Comparison of ENCODE assay signal across 8 cellular contexts in genomic region chr19:1438933-1439358, GRCh38. TPM values are rescaled to one million over a fixed set of nuclear protein-coding genes. Genes with fewer than 3 reads are reported as not detected.
DNase-seq lines count a peak whose midpoint lies in the region; ATAC-seq, FAIRE-seq and TF ChIP-seq lines count a peak whose summit lies in the region.

No MANE protein-coding gene starts in this region.

- intact Hi-C loops in K562 (cut with micrococcal nuclease) (no loop called here), mucosa of descending colon (cut with DNase I, micrococcal nuclease) (no loop called here)

- TF ChIP-seq POLR2A in A549 (IDR thresholded peaks at IDR 0.05; ENCODE audit: low read length) = no peak
- TF ChIP-seq POLR2A in K562 (conservative IDR thresholded peaks at IDR 0.05) = no peak

- in situ Hi-C loops in K562 (cut with MboI) = no loop called here

- H3K4me2 ChIP-seq in A549 = peak overlapping the region; percentile 90
- H3K4me2 ChIP-seq in K562 (ENCODE audit: insufficient read depth, low read length) = peak overlapping the region; percentile 97

- H3K4me3 ChIP-seq in A549 = peak overlapping the region; percentile 93
- peak overlapping the region; percentile 70 for H3K4me3 ChIP-seq in K562
- H3K4me3 ChIP-seq in mucosa of descending colon = peak overlapping the region; percentile 90

- no peak overlapping the region for H2AFZ ChIP-seq in K562 (ENCODE audit: low read depth, low read length)

- 1% methylated on average over 8 of the region's 27 CpGs for WGBS in A549 (ENCODE audit: missing lambda C conversion rate)
- WGBS in K562 (ENCODE audit: insufficient coverage, low coverage, missing lambda C conversion rate) = 0% methylated on average over 12 of the region's 27 CpGs

- TF ChIP-seq CTCF in A549 (IDR thresholded peaks at IDR 0.05) = no peak
- TF ChIP-seq CTCF in K562 (IDR thresholded peaks at IDR 0.05 in 2 of 3, conservative IDR thresholded peaks at IDR 0.05 in 1 of 3; ENCODE audit: insufficient read depth in 2 of 3, low read depth in 1 of 3, low read length in 3 of 3) = no peak
- TF ChIP-seq CTCF in mucosa of descending colon (IDR thresholded peaks at IDR 0.05) = no peak
- no peak for TF ChIP-seq CTCF in D721Med (IDR thresholded peaks at IDR 0.05; ENCODE audit: insufficient read depth, missing control alignments)

- peak in 1 of 2 experiments; percentile 4; a peak in 3 of 6 replicates for ATAC-seq in A549
- peak; percentile 2 for ATAC-seq in HG03039 (IDR thresholded peaks at IDR 0.05; ENCODE audit: unreplicated experiment)
- peak; percentile 0; the same call in 1 of the 3 replicates for ATAC-seq in K562
- ATAC-seq in mucosa of descending colon = no peak
- no peak for ATAC-seq in HG02759 (IDR thresholded peaks at IDR 0.05; ENCODE audit: unreplicated experiment)

- H3K9me3 ChIP-seq in A549 (no peaks in the 10 kb centered on the region), K562 (replicated peaks; ENCODE audit: control insufficient read depth, insufficient read depth, low read depth, low read length) (no peaks in the 10 kb centered on the region), mucosa of descending colon (no peaks in the 10 kb centered on the region)

- CTCF ChIA-PET in A549 (lab: Yijun Ruan, JAX) (interaction anchor here (0.9 to 1.7 kb wide), 2 partner anchors 18 to 38 kb away, joined by 3 to 4 read pairs; no protein-coding TSS in a partner anchor), K562 (lab: Yijun Ruan, JAX; ENCODE audit: low intra/inter-chr PET ratio) (no interaction called here)

- BruUV-seq in K562 (replicated peaks; lab: Mats Ljungman, UMichigan) = no TSS peak

- DNase-seq in A549 (ENCODE audit: low read depth in 1 of 2, low spot score in 1 of 2) (no peak), K562 (ENCODE audit: extremely low read depth in 1 of 4, low spot score in 3 of 4) (peak in 1 of 4 experiments; percentile 56), mucosa of descending colon (no peak), NCI-H1048 (lab: John Stamatoyannopoulos, UW) (no peak), D721Med (ENCODE audit: insufficient read length, low spot score) (no peak), DMS79 treated with DMSO at 0.1 percent for 48 hours (lab: John Stamatoyannopoulos, UW) (no peak)

- peaks cover 52% of the 10 kb centered on the region for H3K79me2 ChIP-seq in K562 (ENCODE audit: control insufficient read depth, insufficient read depth, low read length)

- peaks cover 57% of the 10 kb centered on the region for H3K36me3 ChIP-seq in K562 (ENCODE audit: control insufficient read depth, insufficient read depth, low read length)
- H3K36me3 ChIP-seq in mucosa of descending colon (ENCODE audit: low read depth) = peaks cover 9% of the 10 kb centered on the region

- H3K27me3 ChIP-seq in K562 (ENCODE audit: control insufficient read depth in 2 of 2, insufficient read depth in 2 of 2, low read length in 2 of 2) = no peaks in the 10 kb centered on the region

- H3K4me1 ChIP-seq in A549 (peaks cover 33% of the 10 kb centered on the region), K562 (replicated peaks in 1 of 2; ENCODE audit: control insufficient read depth in 2 of 2, insufficient read depth in 2 of 2, low read length in 2 of 2) (peaks cover 47 to 88% of the 10 kb centered on the region in 2 experiments), mucosa of descending colon (ENCODE audit: low read depth) (peaks cover 20% of the 10 kb centered on the region)

- POLR2A ChIA-PET in A549 (lab: Yijun Ruan, JAX) (no interaction called here), K562 (lab: Yijun Ruan, JAX) (interaction anchor here (0.7 to 1.1 kb wide), 2 partner anchors 14 to 19 kb away, joined by 3 read pairs; no protein-coding TSS in a partner anchor)

- H3K27ac ChIP-seq in A549 = peak overlapping the region; percentile 93 to 99
- H3K27ac ChIP-seq in K562 (ENCODE audit: extremely low read depth, low read depth, low read length) = peak overlapping the region; percentile 90

- H3K9me1 ChIP-seq in K562 (ENCODE audit: control insufficient read depth, insufficient read depth, low read length) = no peaks in the 10 kb centered on the region

- peaks cover 35% of the 10 kb centered on the region for H4K20me1 ChIP-seq in K562 (replicated peaks; ENCODE audit: control insufficient read depth, insufficient read depth, low read length)

- TF ChIP-seq EP300 in A549 (IDR thresholded peaks at IDR 0.05) (no peak), K562 (IDR thresholded peaks at IDR 0.05; ENCODE audit: low read length) (no peak)

- peak overlapping the region; percentile 93 to 100 for H3K9ac ChIP-seq in K562 (ENCODE audit: insufficient read depth in 1 of 2, low read depth in 2 of 2, low read length in 2 of 2)

- TF ChIP-seq RAD21 in A549 (conservative IDR thresholded peaks at IDR 0.05 in 1 of 2, IDR thresholded peaks at IDR 0.05 in 1 of 2) = no peak
- TF ChIP-seq RAD21 in K562 (CRISPR knock-in tag; conservative IDR thresholded peaks at IDR 0.05 in 1 of 2, IDR thresholded peaks at IDR 0.05 in 1 of 2) = no peak

- FAIRE-seq in A549 (lab: Jason Lieb, UNC) = no peak
- no peak for FAIRE-seq in K562 (lab: Jason Lieb, UNC)
- FAIRE-seq in D721Med (lab: Jason Lieb, UNC) = no peak

RNA-seq across cellular contexts. Expression of gene RPS15, which starts 0.8 kb away (rescaled TPM):
- polyA plus RNA-seq in A549 (2011; rRNA removed) = 485 and 525 TPM in 2 replicates
- 2,687 and 2,770 TPM in 2 replicates for polyA plus RNA-seq in A549 (2012; cell fraction: cytosol; rRNA removed)
- 2,142 and 3,339 TPM in 2 replicates for polyA plus RNA-seq in A549 (2012; cell fraction: nucleus; rRNA removed)
- 1,370 to 1,458 TPM (median 1,378 TPM) in 3 replicates for polyA plus RNA-seq in A549 (2017; fragmentation: RNase III; extraction: RNeasy Plus Mini Kit Qiagen cat#74134 plus additional on column Dnase treatment)
- 298 and 489 TPM in 2 replicates for polyA minus RNA-seq in A549 (2011; rRNA and poly(A)+ RNA removed)
- total RNA-seq in K562 (2011; cell fraction: chromatin; rRNA removed; ENCODE audit: low replicate concordance) = 72.0 and 238 TPM in 2 replicates
- 545 and 547 TPM in 2 replicates for total RNA-seq in K562 (2011; cell fraction: nucleolus; rRNA removed)
- 383 and 585 TPM in 2 replicates for total RNA-seq in K562 (2011; cell fraction: nucleoplasm; rRNA removed)
- 2,649 and 2,867 TPM in 2 replicates for total RNA-seq in K562 (2014; rRNA removed)
- 407 and 630 TPM in 2 replicates for total RNA-seq in K562 (2014; rRNA removed; fragmentation: Illumina TruSeq; extraction: Trizol)
- 1,267 and 1,272 TPM in 2 replicates for total RNA-seq in K562 (2015; rRNA removed; fragmentation: Illumina TruSeq; extraction: Trizol)
- 2,126 and 2,254 TPM in 2 replicates for total RNA-seq in K562 (2021)
- 957 and 1,566 TPM in 2 replicates for polyA plus RNA-seq in K562 (2011; rRNA removed)
- polyA plus RNA-seq in K562 (2011; cell fraction: cytosol; rRNA removed) = 3,186 and 4,296 TPM in 2 replicates
- polyA plus RNA-seq in K562 (2011; cell fraction: nucleus; rRNA removed) = 907 and 973 TPM in 2 replicates
- 2,701 and 2,899 TPM in 2 replicates for polyA plus RNA-seq in K562 (2012)
- 912 and 1,907 TPM in 2 replicates for polyA plus RNA-seq in K562 (2014; fragmentation: Illumina TruSeq; extraction: Trizol)
- 100 to 1,000 TPM; 605 to 818 TPM for polyA plus RNA-seq in K562 (2014; fragmentation: Nextera tagmentation; extraction: Ambion mirVana)
- polyA plus RNA-seq in K562 (2014; rRNA removed) = 2,791 and 3,285 TPM in 2 replicates
- 202 and 239 TPM in 2 replicates for polyA minus RNA-seq in K562 (2011; rRNA and poly(A)+ RNA removed)
- 1,242 and 1,610 TPM in 2 replicates for polyA minus RNA-seq in K562 (2011; cell fraction: cytosol; rRNA and poly(A)+ RNA removed)
- 152 and 304 TPM in 2 replicates for polyA minus RNA-seq in K562 (2011; cell fraction: nucleus; rRNA and poly(A)+ RNA removed)
- total RNA-seq in mucosa of descending colon = 100 to 1,000 TPM; 748 to 897 (median 892) TPM

RNA-seq across cellular contexts. Expression of gene APC2, which starts 11.0 kb away (rescaled TPM):
- polyA plus RNA-seq in A549 (2011; rRNA removed) (0.32 and 0.36 TPM in 2 replicates), A549 (2017; fragmentation: RNase III; extraction: RNeasy Plus Mini Kit Qiagen cat#74134 plus additional on column Dnase treatment) (1.3 to 1.6 TPM (median 1.6 TPM) in 3 replicates), K562 (2011; rRNA removed) (0.01 and 0.06 TPM in 2 replicates), K562 (2014; fragmentation: Illumina TruSeq; extraction: Trizol) (0.01 TPM in 2 replicates), K562 (2014; fragmentation: Nextera tagmentation; extraction: Ambion mirVana) (not detected), K562 (2014; rRNA removed) (0.04 and 0.09 TPM in 2 replicates)
- polyA plus RNA-seq in A549 (2012; cell fraction: cytosol; rRNA removed) = 1.2 and 1.5 TPM in 2 replicates
- polyA plus RNA-seq in A549 (2012; cell fraction: nucleus; rRNA removed) = 1.8 and 3.5 TPM in 2 replicates
- polyA minus RNA-seq in A549 (2011; rRNA and poly(A)+ RNA removed) = 0.68 and 1.0 TPM in 2 replicates
- total RNA-seq in K562 (2011; cell fraction: chromatin; rRNA removed; ENCODE audit: low replicate concordance) = 0.56 and 1.4 TPM in 2 replicates
- total RNA-seq in K562 (2011; cell fraction: nucleolus; rRNA removed) = 0.66 and 1.3 TPM in 2 replicates
- total RNA-seq in K562 (2011; cell fraction: nucleoplasm; rRNA removed) = 0.44 and 0.53 TPM in 2 replicates
- total RNA-seq in K562 (2014; rRNA removed) (0.05 and 0.08 TPM in 2 replicates), K562 (2014; rRNA removed; fragmentation: Illumina TruSeq; extraction: Trizol) (0.04 TPM in 1 of 2 replicates, not detected in the other), K562 (2015; rRNA removed; fragmentation: Illumina TruSeq; extraction: Trizol) (0.04 TPM in 1 of 2 replicates, not detected in the other), K562 (2021) (0.27 and 0.40 TPM in 2 replicates), mucosa of descending colon (1 to 10 TPM in 1 of 3 donors, under 1 TPM in 2; 0.23 to 5.9 (median 0.24) TPM)
- 0.03 and 0.04 TPM in 2 replicates for polyA plus RNA-seq in K562 (2011; cell fraction: cytosol; rRNA removed)
- 0.13 and 0.21 TPM in 2 replicates for polyA plus RNA-seq in K562 (2011; cell fraction: nucleus; rRNA removed)
- 0.43 and 0.48 TPM in 2 replicates for polyA plus RNA-seq in K562 (2012)
- polyA minus RNA-seq in K562 (2011; rRNA and poly(A)+ RNA removed) = 0.06 and 0.07 TPM in 2 replicates
- not detected in 2 replicates for polyA minus RNA-seq in K562 (2011; cell fraction: cytosol; rRNA and poly(A)+ RNA removed)
- polyA minus RNA-seq in K562 (2011; cell fraction: nucleus; rRNA and poly(A)+ RNA removed) = 0.27 and 0.33 TPM in 2 replicates

RNA-seq across cellular contexts. Expression of gene DAZAP1, which starts 31.6 kb away (rescaled TPM):
- polyA plus RNA-seq in A549 (2011; rRNA removed) = 47.8 and 58.9 TPM in 2 replicates
- 71.1 and 85.7 TPM in 2 replicates for polyA plus RNA-seq in A549 (2012; cell fraction: cytosol; rRNA removed)
- polyA plus RNA-seq in A549 (2012; cell fraction: nucleus; rRNA removed) = 80.2 and 89.4 TPM in 2 replicates
- polyA plus RNA-seq in A549 (2017; fragmentation: RNase III; extraction: RNeasy Plus Mini Kit Qiagen cat#74134 plus additional on column Dnase treatment) = 86.3 to 87.7 TPM (median 86.5 TPM) in 3 replicates
- 29.1 and 40.5 TPM in 2 replicates for polyA minus RNA-seq in A549 (2011; rRNA and poly(A)+ RNA removed)
- 223 and 289 TPM in 2 replicates for total RNA-seq in K562 (2011; cell fraction: chromatin; rRNA removed; ENCODE audit: low replicate concordance)
- total RNA-seq in K562 (2011; cell fraction: nucleolus; rRNA removed) = 105 and 117 TPM in 2 replicates
- 149 and 185 TPM in 2 replicates for total RNA-seq in K562 (2011; cell fraction: nucleoplasm; rRNA removed)
- 222 and 244 TPM in 2 replicates for total RNA-seq in K562 (2014; rRNA removed)
- 77.7 and 78.7 TPM in 2 replicates for total RNA-seq in K562 (2014; rRNA removed; fragmentation: Illumina TruSeq; extraction: Trizol)
- 139 and 143 TPM in 2 replicates for total RNA-seq in K562 (2015; rRNA removed; fragmentation: Illumina TruSeq; extraction: Trizol)
- 287 and 289 TPM in 2 replicates for total RNA-seq in K562 (2021)
- polyA plus RNA-seq in K562 (2011; rRNA removed) = 125 and 155 TPM in 2 replicates
- 57.6 and 123 TPM in 2 replicates for polyA plus RNA-seq in K562 (2011; cell fraction: cytosol; rRNA removed)
- polyA plus RNA-seq in K562 (2011; cell fraction: nucleus; rRNA removed) = 177 and 237 TPM in 2 replicates
- 116 and 140 TPM in 2 replicates for polyA plus RNA-seq in K562 (2012)
- polyA plus RNA-seq in K562 (2014; fragmentation: Illumina TruSeq; extraction: Trizol) = 142 and 156 TPM in 2 replicates
- 10 to 100 TPM; 10.8 to 13.3 TPM for polyA plus RNA-seq in K562 (2014; fragmentation: Nextera tagmentation; extraction: Ambion mirVana)
- 250 and 266 TPM in 2 replicates for polyA plus RNA-seq in K562 (2014; rRNA removed)
- polyA minus RNA-seq in K562 (2011; rRNA and poly(A)+ RNA removed) = 29.7 and 47.1 TPM in 2 replicates
- 61.3 and 62.0 TPM in 2 replicates for polyA minus RNA-seq in K562 (2011; cell fraction: cytosol; rRNA and poly(A)+ RNA removed)
- 38.8 and 60.8 TPM in 2 replicates for polyA minus RNA-seq in K562 (2011; cell fraction: nucleus; rRNA and poly(A)+ RNA removed)
- 100 to 1,000 TPM; 117 to 123 (median 119) TPM for total RNA-seq in mucosa of descending colon

RNA-seq across cellular contexts. Expression of gene GAMT, which starts 37.6 kb away (rescaled TPM):
- polyA plus RNA-seq in A549 (2011; rRNA removed) (11.3 and 13.6 TPM in 2 replicates), A549 (2017; fragmentation: RNase III; extraction: RNeasy Plus Mini Kit Qiagen cat#74134 plus additional on column Dnase treatment) (24.7 to 26.0 TPM (median 25.7 TPM) in 3 replicates), K562 (2011; rRNA removed) (27.2 and 42.1 TPM in 2 replicates), K562 (2014; fragmentation: Illumina TruSeq; extraction: Trizol) (26.2 and 35.1 TPM in 2 replicates), K562 (2014; fragmentation: Nextera tagmentation; extraction: Ambion mirVana) (1 to 10 TPM; 1.3 to 2.1 TPM), K562 (2014; rRNA removed) (33.3 and 37.8 TPM in 2 replicates)
- polyA plus RNA-seq in A549 (2012; cell fraction: cytosol; rRNA removed) = 34.6 and 46.8 TPM in 2 replicates
- polyA plus RNA-seq in A549 (2012; cell fraction: nucleus; rRNA removed) = 31.9 and 42.0 TPM in 2 replicates
- 16.9 and 19.5 TPM in 2 replicates for polyA minus RNA-seq in A549 (2011; rRNA and poly(A)+ RNA removed)
- 8.0 and 26.2 TPM in 2 replicates for total RNA-seq in K562 (2011; cell fraction: chromatin; rRNA removed; ENCODE audit: low replicate concordance)
- 17.6 and 18.7 TPM in 2 replicates for total RNA-seq in K562 (2011; cell fraction: nucleolus; rRNA removed)
- total RNA-seq in K562 (2011; cell fraction: nucleoplasm; rRNA removed) = 11.9 and 13.9 TPM in 2 replicates
- total RNA-seq in K562 (2014; rRNA removed) (35.2 and 47.8 TPM in 2 replicates), K562 (2014; rRNA removed; fragmentation: Illumina TruSeq; extraction: Trizol) (6.1 and 11.1 TPM in 2 replicates), K562 (2015; rRNA removed; fragmentation: Illumina TruSeq; extraction: Trizol) (25.9 and 28.7 TPM in 2 replicates), K562 (2021) (35.3 and 37.5 TPM in 2 replicates), mucosa of descending colon (1 to 10 TPM; 1.6 to 7.0 (median 2.1) TPM)
- polyA plus RNA-seq in K562 (2011; cell fraction: cytosol; rRNA removed) = 46.5 and 96.1 TPM in 2 replicates
- 23.4 and 27.7 TPM in 2 replicates for polyA plus RNA-seq in K562 (2011; cell fraction: nucleus; rRNA removed)
- 44.0 and 47.8 TPM in 2 replicates for polyA plus RNA-seq in K562 (2012)
- 8.4 and 12.9 TPM in 2 replicates for polyA minus RNA-seq in K562 (2011; rRNA and poly(A)+ RNA removed)
- polyA minus RNA-seq in K562 (2011; cell fraction: cytosol; rRNA and poly(A)+ RNA removed) = 22.1 and 26.4 TPM in 2 replicates
- 6.7 and 7.7 TPM in 2 replicates for polyA minus RNA-seq in K562 (2011; cell fraction: nucleus; rRNA and poly(A)+ RNA removed)

RNA-seq across cellular contexts. Expression of gene C19orf25, which starts 40.1 kb away (rescaled TPM):
- 6.5 and 8.2 TPM in 2 replicates for polyA plus RNA-seq in A549 (2011; rRNA removed)
- polyA plus RNA-seq in A549 (2012; cell fraction: cytosol; rRNA removed) = 21.1 and 30.9 TPM in 2 replicates
- polyA plus RNA-seq in A549 (2012; cell fraction: nucleus; rRNA removed) = 25.1 and 28.4 TPM in 2 replicates
- polyA plus RNA-seq in A549 (2017; fragmentation: RNase III; extraction: RNeasy Plus Mini Kit Qiagen cat#74134 plus additional on column Dnase treatment) = 17.1 to 20.7 TPM (median 18.9 TPM) in 3 replicates
- 5.0 and 6.4 TPM in 2 replicates for polyA minus RNA-seq in A549 (2011; rRNA and poly(A)+ RNA removed)
- total RNA-seq in K562 (2011; cell fraction: chromatin; rRNA removed; ENCODE audit: low replicate concordance) = 67.3 and 231 TPM in 2 replicates
- 138 and 165 TPM in 2 replicates for total RNA-seq in K562 (2011; cell fraction: nucleolus; rRNA removed)
- total RNA-seq in K562 (2011; cell fraction: nucleoplasm; rRNA removed) = 70.2 and 72.2 TPM in 2 replicates
- 79.4 and 86.1 TPM in 2 replicates for total RNA-seq in K562 (2014; rRNA removed)
- total RNA-seq in K562 (2014; rRNA removed; fragmentation: Illumina TruSeq; extraction: Trizol) = 6.5 and 9.6 TPM in 2 replicates
- 40.6 and 42.3 TPM in 2 replicates for total RNA-seq in K562 (2015; rRNA removed; fragmentation: Illumina TruSeq; extraction: Trizol)
- 68.3 and 73.1 TPM in 2 replicates for total RNA-seq in K562 (2021)
- 25.3 and 27.6 TPM in 2 replicates for polyA plus RNA-seq in K562 (2011; rRNA removed)
- polyA plus RNA-seq in K562 (2011; cell fraction: cytosol; rRNA removed) = 55.4 and 125 TPM in 2 replicates
- 35.5 and 63.8 TPM in 2 replicates for polyA plus RNA-seq in K562 (2011; cell fraction: nucleus; rRNA removed)
- 46.1 and 46.4 TPM in 2 replicates for polyA plus RNA-seq in K562 (2012)
- polyA plus RNA-seq in K562 (2014; fragmentation: Illumina TruSeq; extraction: Trizol) = 36.1 and 45.1 TPM in 2 replicates
- 1 to 10 TPM in 1 of 2 experiments, under 1 TPM in 1; 0.79 to 4.5 TPM for polyA plus RNA-seq in K562 (2014; fragmentation: Nextera tagmentation; extraction: Ambion mirVana)
- polyA plus RNA-seq in K562 (2014; rRNA removed) = 96.0 TPM in 2 replicates
- polyA minus RNA-seq in K562 (2011; rRNA and poly(A)+ RNA removed) = 2.2 and 6.5 TPM in 2 replicates
- 21.9 and 26.5 TPM in 2 replicates for polyA minus RNA-seq in K562 (2011; cell fraction: cytosol; rRNA and poly(A)+ RNA removed)
- 18.2 and 20.3 TPM in 2 replicates for polyA minus RNA-seq in K562 (2011; cell fraction: nucleus; rRNA and poly(A)+ RNA removed)
- total RNA-seq in mucosa of descending colon = 10 to 100 TPM; 36.7 to 48.9 (median 38.1) TPM

Comparison
In these comparisons a context has a peak if more than half of its experiments do, and no peak if none do; other contexts are left out.
1. ATAC-seq: peak in HG03039 (single experiment) and K562 (single experiment); none in mucosa of descending colon (single experiment) and HG02759 (single experiment).
2. Of the 35 proteins assayed by ChIP-seq in both K562 and A549: peak only in K562: none; only in A549: none; in both: USF2; in neither: 34.
3. Peak in every context shown above with its lines, with median percentiles within 50 percentile points of each other: H3K4me3 ChIP-seq.